Comparison of ENCODE assay signal across 12 cellular contexts in the genomic region with DNA sequence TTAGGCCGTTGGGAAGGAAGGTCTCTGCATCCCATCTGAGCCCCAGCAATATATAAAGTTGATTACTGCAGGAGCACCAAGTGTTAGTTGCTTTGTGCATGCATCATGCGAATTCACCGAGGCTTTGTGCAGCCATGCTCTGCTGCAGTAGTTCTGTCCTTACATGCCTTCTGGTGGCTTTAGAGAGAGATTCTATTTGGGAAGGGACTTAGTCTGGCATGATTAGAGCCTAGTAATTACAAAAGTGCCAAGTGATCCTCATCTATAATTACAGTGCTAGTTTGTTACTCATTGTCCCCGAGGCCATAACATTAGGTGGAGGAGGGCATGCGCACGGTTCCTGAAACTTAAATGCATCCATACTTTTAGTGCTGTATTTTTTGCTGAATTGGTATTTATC.
"Had no signal": no experiment of that assay in that cellular context is flagged by ENCODE, and none has a peak within 500 bp of the region (broad histone marks: within the 10 kb centered on the region; RNA-seq: fewer than 3 reads in every experiment).

No MANE protein-coding gene starts in this region.

- H3K4me3 ChIP-seq: esophagus muscularis mucosa, stomach, thoracic aorta had no signal

- H3K4me1 ChIP-seq: esophagus muscularis mucosa, stomach had no signal

- DNase-seq: activated B cell treated with CpG ODN at 0.5 μM for 24 hours; activated CD4-positive, alpha-beta T cell treated with anti-CD3 and anti-CD28 coated beads, Interleukin-2, amount 50 U/mL, for 1 hour; activated naive CD4-positive, alpha-beta T cell treated with anti-CD3 and anti-CD28 coated beads for 36 hours; activated T-cell treated with anti-CD3 and anti-CD28 coated beads for 4 hours; immature natural killer cell; stimulated activated CD4-positive, alpha-beta T cell treated with anti-CD3 and anti-CD28 coated beads, Interleukin-15, amount 100 ng/mL, for 24 hours; stimulated activated CD4-positive, alpha-beta T cell treated with anti-CD3 and anti-CD28 coated beads, Interleukin-4, amount 100 ng/mL, for 4 hours; stomach had no signal

- ATAC-seq: activated T-helper 17 cell treated with anti-CD3 and anti-CD28 coated beads, Interleukin-2, amount 50 U/mL, for 72 hours; natural killer cell treated with Interleukin-12 subunit alpha and Interleukin-12 subunit beta and Interleukin-15 and Interleukin-18, amount 100 ng/mL, for 72 hours had no signal

- H3K9me3 ChIP-seq: esophagus muscularis mucosa, stomach, thoracic aorta had no signal

- H3K27ac ChIP-seq: esophagus muscularis mucosa, stomach, thoracic aorta had no signal

- H3K27me3 ChIP-seq: esophagus muscularis mucosa, stomach had no signal

- H3K36me3 ChIP-seq: esophagus muscularis mucosa, stomach, thoracic aorta had no signal
